ENCODE assay signal across 14 cellular contexts in genomic region chr7:73971701-73972341, GRCh38. TPM values are rescaled to one million over a fixed set of nuclear protein-coding genes. Genes with fewer than 3 reads are reported as not detected.
DNase-seq lines count a peak whose midpoint lies in the region; ATAC-seq, FAIRE-seq and TF ChIP-seq lines count a peak whose summit lies in the region.
"Had no signal": no experiment of that assay in that cellular context is flagged by ENCODE, and none has a peak within 500 bp of the region (broad histone marks: within the 10 kb centered on the region; RNA-seq: fewer than 3 reads in every experiment).

No MANE protein-coding gene starts in this region.

- intact Hi-C loops in gastrocnemius medialis (cut with DNase I; ENCODE audit: low total_unique reads): no loop called here

- H2BK120ac ChIP-seq in H1 (replicated peaks; ENCODE audit: low read depth, low read length): no peak overlapping the region

- no peak overlapping the region for H3K4me3 ChIP-seq in H1 (ENCODE audit: extremely low read depth in 1 of 4, insufficient read depth in 2 of 4, low read depth in 3 of 4, low read length in 4 of 4)
- no peak overlapping the region for H3K4me3 ChIP-seq in neural progenitor cell
- no peak overlapping the region for H3K4me3 ChIP-seq in gastrocnemius medialis
- H3K4me3 ChIP-seq: upper lobe of left lung had no signal

- peaks cover 8% of the 10 kb centered on the region for H3K27me3 Mint-ChIP-seq in neural progenitor cell (ENCODE audit: insufficient read depth, low read depth)

- H4K8ac ChIP-seq in H1 (ENCODE audit: extremely low read depth, insufficient read depth, low read length): peak overlapping the region; percentile 3; the same call in 1 of the 2 replicates

- peaks cover 13% of the 10 kb centered on the region for H3K4me1 Mint-ChIP-seq in neural progenitor cell
- H3K4me1 Mint-ChIP-seq: naive thymus-derived CD8-positive, alpha-beta T cell had no signal

- H3K4me1 ChIP-seq in H1 (replicated peaks in 1 of 4; ENCODE audit: control insufficient read depth in 3 of 4, insufficient read depth in 4 of 4, low read length in 3 of 4) (peaks cover 0 to 3% (median under 1%) of the 10 kb centered on the region in 4 experiments; a peak in 2 of 7 replicates), neural progenitor cell (no peaks in the 10 kb centered on the region), gastrocnemius medialis (no peaks in the 10 kb centered on the region)

- peaks cover 7% of the 10 kb centered on the region for H3K9me3 Mint-ChIP-seq in neural progenitor cell

- H2AK5ac ChIP-seq in H1 (ENCODE audit: low read depth, low read length): peak overlapping the region; percentile 91

- in situ Hi-C loops in gastrocnemius medialis (cut with MboI; ENCODE audit: low sequenced_read_pairs in 4 of 4): no loop called here

- H3K27ac ChIP-seq in H1 (ENCODE audit: low read depth, low read length) (no peak overlapping the region), neural progenitor cell (no peak overlapping the region), gastrocnemius medialis (no peak overlapping the region)
- H3K27ac ChIP-seq: upper lobe of left lung had no signal

- TF ChIP-seq CTCF in H1 (IDR thresholded peaks at IDR 0.05; ENCODE audit: control extremely low read depth in 1 of 3, insufficient read depth in 1 of 3, low read depth in 1 of 3, low read length in 3 of 3): peak; percentile 63 to 90 (median 85)
- peak; percentile 24 for TF ChIP-seq CTCF in neural progenitor cell (IDR thresholded peaks at IDR 0.05)
- TF ChIP-seq CTCF in gastrocnemius medialis (IDR thresholded peaks at IDR 0.05 in 4 of 5, conservative IDR thresholded peaks at IDR 0.05 in 1 of 5): no peak

- peak; percentile 65 to 79 for TF ChIP-seq RAD21 in H1 (IDR thresholded peaks at IDR 0.05 in 1 of 2, conservative IDR thresholded peaks at IDR 0.05 in 1 of 2; ENCODE audit: low read depth in 2 of 2, low read length in 2 of 2)

- peak overlapping the region; percentile 44; the same call in 1 of the 2 replicates for H2BK5ac ChIP-seq in H1 (ENCODE audit: low read depth, low read length)

- TF ChIP-seq EP300 in H1 (IDR thresholded peaks at IDR 0.05; ENCODE audit: borderline replicate concordance in 1 of 2, low read depth in 2 of 2, low read length in 2 of 2): no peak

- no peak overlapping the region for H4K91ac ChIP-seq in H1 (replicated peaks; ENCODE audit: insufficient read length, low read length)

- POLR2A ChIA-PET in H1 (lab: Charles Lee; ENCODE audit: partially characterized antibody): no interaction called here

- no peak overlapping the region for H2BK20ac ChIP-seq in H1 (ENCODE audit: low read length)

- no peaks in the 10 kb centered on the region for H3K36me3 Mint-ChIP-seq in neural progenitor cell
- H3K36me3 Mint-ChIP-seq: naive thymus-derived CD8-positive, alpha-beta T cell had no signal

- H4K5ac ChIP-seq in H1 (ENCODE audit: insufficient read length, low read depth, low read length): no peak overlapping the region

- ATAC-seq in GM21381 (IDR thresholded peaks at IDR 0.05; ENCODE audit: unreplicated experiment) (no peak), gastrocnemius medialis (no peak)
- ATAC-seq: activated T-cell treated with anti-CD3 and anti-CD28 coated beads, Interleukin-2, amount 50 U/mL, for 72 hours; naive thymus-derived CD8-positive, alpha-beta T cell had no signal

- H3K23ac ChIP-seq in H1 (ENCODE audit: insufficient read length): no peak overlapping the region

- H3K27me3 ChIP-seq in H1 (replicated peaks in 1 of 4; ENCODE audit: control insufficient read depth in 3 of 4, extremely low read depth in 1 of 4, insufficient read depth in 3 of 4, low read length in 3 of 4) (no peaks in the 10 kb centered on the region), neural progenitor cell (no peaks in the 10 kb centered on the region), gastrocnemius medialis (no peaks in the 10 kb centered on the region)
- H3K27me3 ChIP-seq: upper lobe of left lung had no signal

- H3K4me3 Mint-ChIP-seq in neural progenitor cell: no peak overlapping the region
- H3K4me3 Mint-ChIP-seq: activated T-cell treated with anti-CD3 and anti-CD28 coated beads, Interleukin-2, amount 50 U/mL, for 72 hours; naive thymus-derived CD8-positive, alpha-beta T cell had no signal

- no peak overlapping the region for H3K14ac ChIP-seq in H1 (ENCODE audit: insufficient read length)

- H3K9ac ChIP-seq in H1 (replicated peaks in 1 of 4; ENCODE audit: extremely low read depth in 1 of 4, low read depth in 3 of 4, low read length in 3 of 4): no peak overlapping the region
- no peak overlapping the region for H3K9ac ChIP-seq in neural progenitor cell

- no peak overlapping the region; the same call in 1 of the 2 replicates for H3K18ac ChIP-seq in H1 (ENCODE audit: extremely low read depth, low read length)

- H3K23me2 ChIP-seq in H1 (ENCODE audit: low read depth, low read length): peaks cover 4% of the 10 kb centered on the region; the same call in 1 of the 2 replicates

- H3K79me1 ChIP-seq in H1 (ENCODE audit: low read depth, low read length): no peaks in the 10 kb centered on the region

- H3K56ac ChIP-seq in H1 (replicated peaks; ENCODE audit: insufficient read length, low read depth, low read length): no peak overlapping the region

- H3K36me3 ChIP-seq in H1 (ENCODE audit: control insufficient read depth in 2 of 4, insufficient read depth in 4 of 4, low read length in 3 of 4): no peaks in the 10 kb centered on the region
- no peaks in the 10 kb centered on the region for H3K36me3 ChIP-seq in neural progenitor cell
- no peaks in the 10 kb centered on the region for H3K36me3 ChIP-seq in gastrocnemius medialis
- H3K36me3 ChIP-seq: upper lobe of left lung had no signal

- 0 out of 2 replicates have a peak overlapping the region, but pooled peaks have one; percentile 84 for H2BK12ac ChIP-seq in H1 (ENCODE audit: low read depth, low read length)

- no peaks in the 10 kb centered on the region for H3K9me3 ChIP-seq in H1 (ENCODE audit: insufficient read depth in 2 of 2, low read depth in 1 of 2, low read length in 1 of 2)
- H3K9me3 ChIP-seq in neural progenitor cell (ENCODE audit: low read depth): no peaks in the 10 kb centered on the region
- no peaks in the 10 kb centered on the region for H3K9me3 ChIP-seq in gastrocnemius medialis
- H3K9me3 ChIP-seq: upper lobe of left lung had no signal

- H2AFZ ChIP-seq in H1 (ENCODE audit: low read length): peak overlapping the region; percentile 47; the same call in 1 of the 2 replicates
- no peak overlapping the region for H2AFZ ChIP-seq in neural progenitor cell (replicated peaks)

- peak; percentile 92 for FAIRE-seq in H1 (lab: Jason Lieb, UNC)

- H3F3A ChIP-seq in neural progenitor cell (ENCODE audit: low read depth): no peaks in the 10 kb centered on the region

- TF ChIP-seq POLR2A in H1 (IDR thresholded peaks at IDR 0.05; ENCODE audit: control extremely low read depth in 1 of 2, low read depth in 2 of 2, low read length in 2 of 2) (no peak), gastrocnemius medialis (IDR thresholded peaks at IDR 0.05) (no peak)

- peak overlapping the region; percentile 61; the same call in 1 of the 2 replicates for H2BK15ac ChIP-seq in H1 (ENCODE audit: low read length)

- no peak overlapping the region for H3K27ac Mint-ChIP-seq in neural progenitor cell
- H3K27ac Mint-ChIP-seq: activated T-cell treated with anti-CD3 and anti-CD28 coated beads, Interleukin-2, amount 50 U/mL, for 72 hours had no signal

- no peaks in the 10 kb centered on the region for H3K79me2 ChIP-seq in H1 (ENCODE audit: control insufficient read depth in 1 of 2, insufficient read depth in 2 of 2, low read length in 2 of 2)
- no peaks in the 10 kb centered on the region for H3K79me2 ChIP-seq in neural progenitor cell (ENCODE audit: low read depth)

- H3K4ac ChIP-seq in H1 (replicated peaks; ENCODE audit: insufficient read length, low read depth, low read length): no peak overlapping the region

- 76% methylated on average over 13 of the region's 13 CpGs; no CpG with 5 or more reads in 1 of the 2 experiments for WGBS in H1 (ENCODE audit: extremely low coverage in 1 of 2, insufficient coverage in 1 of 2, insufficient read length in 1 of 2, insufficient replicate concordance in 2 of 2, low coverage in 1 of 2, low lambda C conversion rate in 2 of 2, missing lambda C conversion rate in 1 of 2), 2 experiments

- peak; percentile 69 for DNase-seq in ELF-1 (ENCODE audit: low read depth, low spot score)
- peak; percentile 52 for DNase-seq in NCI-H69 (lab: John Stamatoyannopoulos, UW)
- peak; percentile 38 to 73 for DNase-seq in H1 (ENCODE audit: low read depth in 1 of 2, low spot score in 2 of 2)
- no peak for DNase-seq in neural progenitor cell (ENCODE audit: low spot score)
- no peak for DNase-seq in gastrocnemius medialis
- no peak for DNase-seq in NCI-H1930 (lab: John Stamatoyannopoulos, UW)
- no peak for DNase-seq in LoVo (ENCODE audit: low spot score)
- DNase-seq: activated T-cell treated with anti-CD3 and anti-CD28 coated beads, Interleukin-2, amount 50 U/mL, for 72 hours; DMS79; glutamatergic neuron; naive thymus-derived CD8-positive, alpha-beta T cell; stimulated activated CD4-positive, alpha-beta T cell treated with anti-CD3 and anti-CD28 coated beads, Interleukin-4, amount 100 ng/mL, for 4 hours had no signal

- CTCF ChIA-PET in H1 (lab: Charles Lee; ENCODE audit: partially characterized antibody): interaction anchor here (0.6 to 2.5 kb wide), 27 partner anchors 9 to 436 kb away, joined by 3 to 6 read pairs (median 3); no protein-coding TSS in a partner anchor

- H3K4me2 ChIP-seq in H1 (ENCODE audit: insufficient read depth in 1 of 2, low read depth in 2 of 2, low read length in 2 of 2) (no peak overlapping the region), neural progenitor cell (no peak overlapping the region)

- H4K20me1 ChIP-seq in H1 (replicated peaks in 1 of 2; ENCODE audit: control insufficient read depth in 1 of 2, insufficient read depth in 2 of 2, low read length in 2 of 2): no peaks in the 10 kb centered on the region
- H4K20me1 ChIP-seq in neural progenitor cell (ENCODE audit: low read depth): no peaks in the 10 kb centered on the region

TF ChIP-seq in H1, 55 proteins besides CTCF, POLR2A, EP300 and RAD21 (continues in another document):
- TF ChIP-seq FOSL1 (IDR thresholded peaks at IDR 0.05; ENCODE audit: insufficient read depth, low read depth, low read length): no peak

RNA-seq across cellular contexts. Expression of gene ELN, which starts 56.2 kb away (rescaled TPM):
- total RNA-seq in H1 (2021; fragmentation: NEBNext Ultra II Directional; extraction: Animal tissue kit (Norgen Biotek cat#: 25700)): 5.6 and 5.9 TPM in 2 replicates
- polyA plus RNA-seq in H1 (2011; rRNA removed): 5.1 and 5.4 TPM in 2 replicates
- 3.2 TPM for polyA plus RNA-seq in H1 (2011; cell fraction: cytosol; rRNA removed)
- 7.8 TPM for polyA plus RNA-seq in H1 (2011; cell fraction: nucleus; rRNA removed)
- polyA plus RNA-seq in H1 (2012, experiment 1 of 2): 2.2 to 4.9 TPM (median 4.4 TPM) in 4 replicates
- polyA plus RNA-seq in H1 (2012, experiment 2 of 2): 3.7 TPM
- 4.6 TPM for polyA plus RNA-seq in H1 (2013, experiment 1 of 2)
- polyA plus RNA-seq in H1 (2013, experiment 2 of 2): 5.6 TPM
- 1.2 TPM in 2 replicates for polyA minus RNA-seq in H1 (2011; rRNA and poly(A)+ RNA removed)
- polyA minus RNA-seq in H1 (2011; cell fraction: cytosol; rRNA and poly(A)+ RNA removed): 1.4 TPM
- 1.5 TPM for polyA minus RNA-seq in H1 (2011; cell fraction: nucleus; rRNA and poly(A)+ RNA removed)
- total RNA-seq in neural progenitor cell (ENCODE audit: low replicate concordance) (0.47 and 1.1 TPM in 2 replicates), gastrocnemius medialis (10 to 100 TPM in 1 of 4 donors, 1 to 10 TPM in 3; 5.3 to 14.8 (median 6.9) TPM)
- total RNA-seq: activated T-cell treated with anti-CD3 and anti-CD28 coated beads, Interleukin-2, amount 50 U/mL, for 72 hours; naive thymus-derived CD8-positive, alpha-beta T cell had no signal
- polyA plus RNA-seq: naive thymus-derived CD8-positive, alpha-beta T cell had no signal

Comparison
In these comparisons a context has a peak if more than half of its experiments do, and no peak if none do; other contexts are left out.
1. DNase-seq: peak in ELF-1 (single experiment), NCI-H69 (single experiment) and H1 (2 of 2); none in neural progenitor cell (single experiment), gastrocnemius medialis (0 of 2), NCI-H1930 (0 of 2) and LoVo (single experiment).
2. CTCF ChIP-seq: peak in H1 (3 of 3) and neural progenitor cell (single experiment); none in gastrocnemius medialis (0 of 5).